20 cellular contexts compared by ENCODE assay signal in genomic region chr11:21289686-21290085, GRCh38.
A peak's percentile ranks its signal among the peaks of the same experiment; 100 is the strongest.
DNase-seq lines count a peak whose midpoint lies in the region; ATAC-seq and TF ChIP-seq lines count a peak whose summit lies in the region.
"Had no signal": no experiment of that assay in that cellular context is flagged by ENCODE, and none has a peak within 500 bp of the region (broad histone marks: within the 10 kb centered on the region; RNA-seq: fewer than 3 reads in every experiment).

No MANE protein-coding gene starts in this region.

- no peak for TF ChIP-seq CTCF in HFFc6 (IDR thresholded peaks at IDR 0.05)

- DNase-seq in DMS53 (lab: John Stamatoyannopoulos, UW) (peak; percentile 45), DMS53 treated with DMSO at 0.1 percent for 48 hours (lab: John Stamatoyannopoulos, UW; ENCODE audit: unreplicated experiment) (no peak), NCI-H187 treated with DMSO at 0.1 percent for 48 hours (lab: John Stamatoyannopoulos, UW) (peak; percentile 50), NCI-H69 (lab: John Stamatoyannopoulos, UW) (peak; percentile 83), islet precursor cell (peak; percentile 57), HFFc6 (no peak)
- DNase-seq: 8988T, COR-L47, DMS 273 treated with DMSO at 0.1 percent for 48 hours, EL, KG1, MV-4-11, NCI-H1436, NCI-H2081 treated with DMSO at 0.1 percent for 48 hours, NCI-H345, NCI-H526 treated with DMSO at 0.1 percent for 48 hours, SJCRH30 had no signal

- H3K4me1 Mint-ChIP-seq in HFFc6 (ENCODE audit: low read depth), result no peaks in the 10 kb centered on the region
- H3K4me1 Mint-ChIP-seq: CD14-positive monocyte had no signal

- no peak overlapping the region for H3K27ac Mint-ChIP-seq in HFFc6
- H3K27ac Mint-ChIP-seq: CD14-positive monocyte had no signal

- ATAC-seq in GM18867 (IDR thresholded peaks at IDR 0.05; ENCODE audit: unreplicated experiment) (no peak), GM19324 (IDR thresholded peaks at IDR 0.05; ENCODE audit: low FRiP score, unreplicated experiment) (no peak)

- no peaks in the 10 kb centered on the region for H3K27me3 Mint-ChIP-seq in HFFc6 (ENCODE audit: insufficient read depth)

- H3K4me3 Mint-ChIP-seq in HFFc6, result no peak overlapping the region
- H3K4me3 Mint-ChIP-seq: CD14-positive monocyte had no signal

- H3K36me3 Mint-ChIP-seq in HFFc6 (ENCODE audit: low read depth), result peaks cover 4% of the 10 kb centered on the region; the same call in 1 of the 2 replicates
- H3K36me3 Mint-ChIP-seq: CD14-positive monocyte had no signal

- H3K9me3 Mint-ChIP-seq in HFFc6, result peaks cover 69% of the 10 kb centered on the region

Comparison
In these comparisons a context has a peak if more than half of its experiments do, and no peak if none do; other contexts are left out.
1. DNase-seq: peak in DMS53 (single experiment), NCI-H187 treated with DMSO at 0.1 percent for 48 hours (single experiment), NCI-H69 (single experiment) and islet precursor cell (single experiment); none in DMS53 treated with DMSO at 0.1 percent for 48 hours (single experiment) and HFFc6 (single experiment).